ENCODE assay signal across 24 cellular contexts in genomic region chr4:172083236-172083635, GRCh38.
DNase-seq lines count a peak whose midpoint lies in the region; ATAC-seq, FAIRE-seq and TF ChIP-seq lines count a peak whose summit lies in the region.
"Had no signal": no experiment of that assay in that cellular context is flagged by ENCODE, and none has a peak within 500 bp of the region (broad histone marks: within the 10 kb centered on the region; RNA-seq: fewer than 3 reads in every experiment).

No MANE protein-coding gene starts in this region.

- intact Hi-C loops in HepG2 (cut with micrococcal nuclease; ENCODE audit: unreplicated experiment) (no loop called here), right lobe of liver (cut with DNase I) (no loop called here), K562 (cut with micrococcal nuclease) (no loop called here), left ventricle myocardium inferior (cut with micrococcal nuclease) (no loop called here)

- H3K27me3 ChIP-seq in HepG2 (ENCODE audit: control insufficient read depth in 1 of 2, insufficient read depth in 2 of 2, low read length in 2 of 2), result no peaks in the 10 kb centered on the region
- H3K27me3 ChIP-seq in right lobe of liver, result no peaks in the 10 kb centered on the region
- H3K27me3 ChIP-seq in K562 (ENCODE audit: control insufficient read depth in 2 of 2, insufficient read depth in 2 of 2, low read length in 2 of 2), result no peaks in the 10 kb centered on the region
- H3K27me3 ChIP-seq in left ventricle myocardium inferior (ENCODE audit: low read depth), result no peaks in the 10 kb centered on the region
- H3K27me3 ChIP-seq: BE2C, BLaER1 had no signal

- H3K4me1 ChIP-seq in HepG2 (ENCODE audit: insufficient read depth, low read length), result no peaks in the 10 kb centered on the region
- no peaks in the 10 kb centered on the region for H3K4me1 ChIP-seq in right lobe of liver
- no peaks in the 10 kb centered on the region; a peak in 1 of 5 replicates for H3K4me1 ChIP-seq in K562 (replicated peaks in 1 of 2; ENCODE audit: control insufficient read depth in 2 of 2, insufficient read depth in 2 of 2, low read length in 2 of 2)
- no peaks in the 10 kb centered on the region for H3K4me1 ChIP-seq in left ventricle myocardium inferior
- H3K4me1 ChIP-seq: BE2C, BLaER1 had no signal

- DNase-seq in HepG2 (ENCODE audit: low spot score), result no peak
- DNase-seq in right lobe of liver, result no peak
- DNase-seq in K562 (ENCODE audit: extremely low read depth in 1 of 4, low spot score in 3 of 4), result no peak
- no peak for DNase-seq in left ventricle myocardium inferior
- DNase-seq: ACHN; BE2C; C1 segment of cervical spinal cord; CD4-positive, alpha-beta memory T cell; CD4-positive, CD25-positive, alpha-beta regulatory T cell; CD8-positive, alpha-beta memory T cell; COR-L47; DMS 273 treated with DMSO at 0.1 percent for 48 hours; DMS153; DMS79; DND-41; EL; GDM1 had no signal

- H3K27ac ChIP-seq in HepG2 (ENCODE audit: extremely low read length, insufficient read depth, low read length) (no peak overlapping the region), right lobe of liver (no peak overlapping the region), K562 (ENCODE audit: extremely low read depth, low read depth, low read length) (no peak overlapping the region), left ventricle myocardium inferior (replicated peaks) (no peak overlapping the region)
- H3K27ac ChIP-seq: 22Rv1, BLaER1 had no signal

- POLR2A ChIA-PET in HepG2 (lab: Yijun Ruan, JAX) (no interaction called here), K562 (lab: Yijun Ruan, JAX) (no interaction called here)

- H3K4me3 ChIP-seq in HepG2 (replicated peaks in 1 of 3; ENCODE audit: insufficient read depth in 1 of 3, low read depth in 2 of 3, low read length in 3 of 3), result no peak overlapping the region
- H3K4me3 ChIP-seq in right lobe of liver, result no peak overlapping the region
- H3K4me3 ChIP-seq in K562, result no peak overlapping the region
- H3K4me3 ChIP-seq in left ventricle myocardium inferior, result no peak overlapping the region
- H3K4me3 ChIP-seq: BLaER1, GM12878 had no signal

- CTCF ChIA-PET in HepG2 (lab: Yijun Ruan, JAX; ENCODE audit: low intra/inter-chr PET ratio, low total read pairs), result no interaction called here
- CTCF ChIA-PET in K562 (lab: Yijun Ruan, JAX; ENCODE audit: low intra/inter-chr PET ratio), result no interaction called here

- H3K36me3 ChIP-seq in HepG2 (replicated peaks in 1 of 2; ENCODE audit: control insufficient read depth in 1 of 2, insufficient read depth in 2 of 2, low read length in 2 of 2) (no peaks in the 10 kb centered on the region), right lobe of liver (no peaks in the 10 kb centered on the region), K562 (ENCODE audit: control insufficient read depth, insufficient read depth, low read length) (no peaks in the 10 kb centered on the region), left ventricle myocardium inferior (no peaks in the 10 kb centered on the region)
- H3K36me3 ChIP-seq: BE2C, BLaER1 had no signal

- BruUV-seq in HepG2 (replicated peaks; lab: Mats Ljungman, UMichigan) (no TSS peak), K562 (replicated peaks; lab: Mats Ljungman, UMichigan) (no TSS peak)

- no peak for ATAC-seq in HepG2
- no peak for ATAC-seq in right lobe of liver
- no peak for ATAC-seq in K562
- no peak for ATAC-seq in GM19023 (IDR thresholded peaks at IDR 0.05; ENCODE audit: unreplicated experiment)
- ATAC-seq: GM12878 had no signal

- TF ChIP-seq EP300 in HepG2 (IDR thresholded peaks at IDR 0.05; ENCODE audit: low read depth in 2 of 2, low read length in 2 of 2), result no peak
- TF ChIP-seq EP300 in HepG2 (CRISPR knock-in tag; IDR thresholded peaks at IDR 0.05; ENCODE audit: borderline replicate concordance), result no peak
- TF ChIP-seq EP300 in K562 (IDR thresholded peaks at IDR 0.05; ENCODE audit: low read length), result no peak

- H3K79me2 ChIP-seq in HepG2 (ENCODE audit: insufficient read depth, low read length) (no peaks in the 10 kb centered on the region), K562 (ENCODE audit: control insufficient read depth, insufficient read depth, low read length) (no peaks in the 10 kb centered on the region)

- H3K9me1 ChIP-seq in K562 (ENCODE audit: control insufficient read depth, insufficient read depth, low read length), result no peaks in the 10 kb centered on the region

- H4K20me1 ChIP-seq in HepG2 (ENCODE audit: insufficient read depth, low read length) (no peaks in the 10 kb centered on the region), K562 (replicated peaks; ENCODE audit: control insufficient read depth, insufficient read depth, low read length) (no peaks in the 10 kb centered on the region)
- H4K20me1 ChIP-seq: BLaER1 had no signal

- H3K9me3 ChIP-seq in HepG2 (ENCODE audit: low read length) (no peaks in the 10 kb centered on the region), right lobe of liver (no peaks in the 10 kb centered on the region), K562 (replicated peaks; ENCODE audit: control insufficient read depth, insufficient read depth, low read depth, low read length) (peaks cover 2% of the 10 kb centered on the region; the same call in 1 of the 2 replicates), left ventricle myocardium inferior (replicated peaks) (no peaks in the 10 kb centered on the region)
- H3K9me3 ChIP-seq: BE2C, BLaER1 had no signal

- H3K9ac ChIP-seq in HepG2 (ENCODE audit: insufficient read depth, low read depth, low read length) (no peak overlapping the region), K562 (ENCODE audit: insufficient read depth in 1 of 2, low read depth in 2 of 2, low read length in 2 of 2) (no peak overlapping the region)
- H3K9ac ChIP-seq: BLaER1 had no signal

- H3K4me2 ChIP-seq in HepG2 (ENCODE audit: low read depth, low read length), result no peak overlapping the region
- no peak overlapping the region for H3K4me2 ChIP-seq in K562 (ENCODE audit: insufficient read depth, low read length)
- H3K4me2 ChIP-seq: BLaER1 had no signal

- in situ Hi-C loops in HepG2 (cut with HindIII; ENCODE audit: extremely low pct_ligation_motif_present, low pct_unique_long_range_greater_than_20kb) (no loop called here), K562 (cut with MboI) (no loop called here)

- TF ChIP-seq CTCF in HepG2 (CRISPR knock-in tag; IDR thresholded peaks at IDR 0.05), result no peak
- no peak for TF ChIP-seq CTCF in right lobe of liver (IDR thresholded peaks at IDR 0.05)
- TF ChIP-seq CTCF in K562 (IDR thresholded peaks at IDR 0.05 in 2 of 3, conservative IDR thresholded peaks at IDR 0.05 in 1 of 3; ENCODE audit: insufficient read depth in 2 of 3, low read depth in 1 of 3, low read length in 3 of 3), result no peak
- no peak for TF ChIP-seq CTCF in left ventricle myocardium inferior (IDR thresholded peaks at IDR 0.05; ENCODE audit: borderline replicate concordance)

- WGBS in HepG2 (ENCODE audit: low lambda C conversion rate), result 0% methylated on average over 1 of the region's 1 CpG
- 19% methylated on average over 1 of the region's 1 CpG for WGBS in right lobe of liver (ENCODE audit: insufficient coverage, low coverage, low lambda C conversion rate, missing lambda C conversion rate)
- 0% methylated on average over 1 of the region's 1 CpG for WGBS in K562 (ENCODE audit: insufficient coverage, low coverage, missing lambda C conversion rate)

- H2AFZ ChIP-seq in HepG2 (ENCODE audit: low read length), result no peak overlapping the region
- H2AFZ ChIP-seq in K562 (ENCODE audit: low read depth, low read length), result no peak overlapping the region

- no peak for TF ChIP-seq POLR2A in HepG2 (IDR thresholded peaks at IDR 0.05; ENCODE audit: insufficient read depth in 1 of 2, low read depth in 2 of 2, low read length in 2 of 2)
- TF ChIP-seq POLR2A in right lobe of liver (IDR thresholded peaks at IDR 0.05), result no peak
- no peak for TF ChIP-seq POLR2A in K562 (conservative IDR thresholded peaks at IDR 0.05)

- TF ChIP-seq RAD21 in HepG2 (CRISPR knock-in tag; IDR thresholded peaks at IDR 0.05) (no peak), K562 (CRISPR knock-in tag; conservative IDR thresholded peaks at IDR 0.05 in 1 of 2, IDR thresholded peaks at IDR 0.05 in 1 of 2) (no peak)

- FAIRE-seq in HepG2 (lab: Jason Lieb, UNC), result no peak
- no peak for FAIRE-seq in K562 (lab: Jason Lieb, UNC)
- FAIRE-seq: GM12878, GM12892, GM18507, GM19239 had no signal

TF ChIP-seq in HepG2, 621 proteins besides CTCF, POLR2A, EP300 and RAD21 (continues in another document):
- no peak for TF ChIP-seq MED13 (CRISPR knock-in tag; IDR thresholded peaks at IDR 0.05)
- no peak for TF ChIP-seq ZNF720 (CRISPR knock-in tag; IDR thresholded peaks at IDR 0.05)
- no peak for TF ChIP-seq PBX3 (CRISPR knock-in tag; IDR thresholded peaks at IDR 0.05; ENCODE audit: borderline replicate concordance)

TF ChIP-seq in K562, 482 proteins besides CTCF, POLR2A, EP300 and RAD21:
- peak; percentile 54 for TF ChIP-seq C11orf30 (IDR thresholded peaks at IDR 0.05; ENCODE audit: low read depth)
- TF ChIP-seq HLTF (IDR thresholded peaks at IDR 0.05), result no peak
- TF ChIP-seq THRAP3 (IDR thresholded peaks at IDR 0.05; ENCODE audit: borderline replicate concordance), result no peak
- peak; percentile 14; the same call in 1 of the 2 replicates for TF ChIP-seq MAFF (IDR thresholded peaks at IDR 0.05; ENCODE audit: low read length)
- no peak for TF ChIP-seq RBM22 (IDR thresholded peaks at IDR 0.05; ENCODE audit: low read depth, low read length, poor library complexity, severe bottlenecking)
- TF ChIP-seq HDGF (IDR thresholded peaks at IDR 0.05), result no peak
- TF ChIP-seq HDAC6 (IDR thresholded peaks at IDR 0.05; ENCODE audit: low read depth, low read length), result no peak
- TF ChIP-seq ZNF316 (IDR thresholded peaks at IDR 0.05), result peak; percentile 58
- TF ChIP-seq ZHX1 (conservative IDR thresholded peaks at IDR 0.05; ENCODE audit: low read length), result no peak
TF ChIP-seq in K562: peak in this region for 3.

Comparison
In these comparisons a context has a peak if more than half of its experiments do, and no peak if none do; other contexts are left out.
1. Of the 241 proteins assayed by ChIP-seq in both HepG2 and K562: peak only in HepG2: MAFK; only in K562: MAFF; in both: none; in neither: 239.